In the genomic region with DNA sequence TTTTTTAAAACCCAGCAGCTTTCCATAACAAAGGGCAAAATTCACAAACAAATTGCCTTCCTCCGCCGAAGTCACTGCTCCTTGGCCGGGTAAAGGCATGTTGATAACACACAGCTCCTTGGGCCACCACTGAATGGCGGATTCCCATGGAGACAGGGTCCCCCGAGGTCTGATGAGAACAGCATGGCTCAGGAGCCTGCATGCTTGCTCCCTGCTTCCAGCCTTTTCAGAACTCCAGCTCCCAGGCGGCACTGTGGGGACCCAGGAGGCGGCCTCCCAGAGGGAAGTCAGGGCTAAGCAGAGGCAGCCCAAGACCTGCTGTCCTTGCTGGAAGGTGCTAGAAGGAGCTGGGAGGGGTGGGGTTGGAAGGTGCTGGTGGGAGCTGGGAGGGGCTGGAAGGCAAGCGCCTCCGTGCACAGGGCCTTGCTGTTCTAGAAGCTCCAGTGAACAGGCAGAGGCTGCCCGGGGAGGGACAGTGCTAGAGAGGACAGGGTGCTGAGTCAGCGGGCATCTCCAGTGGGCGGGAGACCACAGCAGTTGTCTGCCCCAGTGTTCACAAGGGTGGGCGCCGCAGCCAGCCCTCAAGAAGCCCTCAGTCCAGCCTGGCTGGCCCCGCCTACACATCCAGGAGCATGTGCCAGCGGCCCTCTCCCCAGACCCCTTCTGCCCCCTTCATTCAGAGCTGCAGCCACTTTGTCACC, we compare ENCODE assay signal across 26 cellular contexts. TPM values are rescaled to one million over a fixed set of nuclear protein-coding genes. Genes with fewer than 3 reads are reported as not detected.
"Had no signal": no experiment of that assay in that cellular context is flagged by ENCODE, and none has a peak within 500 bp of the region (broad histone marks: within the 10 kb centered on the region; RNA-seq: fewer than 3 reads in every experiment).

No MANE protein-coding gene starts in this region.

- H3K4me1 ChIP-seq: right atrium auricular region, uterus had no signal

- H3K4me3 Mint-ChIP-seq: activated CD4-positive, alpha-beta T cell treated with anti-CD3 and anti-CD28 coated beads, Interleukin-2, amount 10 ng/mL, durations not matched to agents 7 days and 5 days; activated CD8-positive, alpha-beta memory T cell treated with anti-CD3 and anti-CD28 coated beads, Interleukin-2, amount 10 ng/mL, durations not matched to agents 7 days and 5 days; activated CD8-positive, alpha-beta T cell treated with anti-CD3 and anti-CD28 coated beads for 36 hours; activated naive CD4-positive, alpha-beta T cell treated with anti-CD3 and anti-CD28 coated beads, Interleukin-2, amount 50 U/mL, for 24 hours; nephron progenitor cell; stimulated activated effector memory CD8-positive, alpha-beta T cell treated with anti-CD3 and anti-CD28 coated beads, Interleukin-12 subunit alpha, Interleukin-12 subunit beta, amount 100 ng/mL, for 72 hours; stimulated activated naive CD8-positive, alpha-beta T cell treated with anti-CD3 and anti-CD28 coated beads, Interleukin-15, amount 100 ng/mL, for 72 hours had no signal

- H3K27ac ChIP-seq: ascending aorta, epithelial cell of prostate, gastroesophageal sphincter, right atrium auricular region, skin epidermis, uterus had no signal

- H3K4me1 Mint-ChIP-seq: activated CD4-positive, alpha-beta T cell treated with anti-CD3 and anti-CD28 coated beads, Interleukin-2, amount 10 ng/mL, durations not matched to agents 7 days and 5 days; activated CD8-positive, alpha-beta memory T cell treated with anti-CD3 and anti-CD28 coated beads, Interleukin-2, amount 10 ng/mL, durations not matched to agents 7 days and 5 days; activated naive CD4-positive, alpha-beta T cell treated with anti-CD3 and anti-CD28 coated beads, Interleukin-2, amount 50 U/mL, for 24 hours; stimulated activated effector memory CD8-positive, alpha-beta T cell treated with anti-CD3 and anti-CD28 coated beads, Interleukin-12 subunit alpha, Interleukin-12 subunit beta, amount 100 ng/mL, for 72 hours; stimulated activated naive CD8-positive, alpha-beta T cell treated with anti-CD3 and anti-CD28 coated beads, Interleukin-15, amount 100 ng/mL, for 72 hours had no signal

- H3K27me3 ChIP-seq: ascending aorta, right atrium auricular region, uterus had no signal

- H3K9me3 Mint-ChIP-seq: activated CD4-positive, alpha-beta T cell treated with anti-CD3 and anti-CD28 coated beads, Interleukin-2, amount 10 ng/mL, durations not matched to agents 7 days and 5 days; activated CD8-positive, alpha-beta T cell treated with anti-CD3 and anti-CD28 coated beads for 36 hours; activated naive CD4-positive, alpha-beta T cell treated with anti-CD3 and anti-CD28 coated beads, Interleukin-2, amount 50 U/mL, for 24 hours; stimulated activated effector memory CD8-positive, alpha-beta T cell treated with anti-CD3 and anti-CD28 coated beads, Interleukin-12 subunit alpha, Interleukin-12 subunit beta, amount 100 ng/mL, for 72 hours; stimulated activated naive CD8-positive, alpha-beta T cell treated with anti-CD3 and anti-CD28 coated beads, Interleukin-15, amount 100 ng/mL, for 72 hours had no signal

- H3K4me3 ChIP-seq: ascending aorta, gastroesophageal sphincter, mucosa of descending colon, right atrium auricular region, skin epidermis, uterus had no signal

- H3K27ac Mint-ChIP-seq: activated CD4-positive, alpha-beta T cell treated with anti-CD3 and anti-CD28 coated beads, Interleukin-2, amount 10 ng/mL, durations not matched to agents 7 days and 5 days; activated CD8-positive, alpha-beta memory T cell treated with anti-CD3 and anti-CD28 coated beads, Interleukin-2, amount 10 ng/mL, durations not matched to agents 7 days and 5 days; activated CD8-positive, alpha-beta T cell treated with anti-CD3 and anti-CD28 coated beads for 36 hours; activated naive CD4-positive, alpha-beta T cell treated with anti-CD3 and anti-CD28 coated beads, Interleukin-2, amount 50 U/mL, for 24 hours; nephron progenitor cell; stimulated activated effector memory CD8-positive, alpha-beta T cell treated with anti-CD3 and anti-CD28 coated beads, Interleukin-12 subunit alpha, Interleukin-12 subunit beta, amount 100 ng/mL, for 72 hours had no signal

- H3K27me3 Mint-ChIP-seq: activated CD4-positive, alpha-beta T cell treated with anti-CD3 and anti-CD28 coated beads, Interleukin-2, amount 10 ng/mL, durations not matched to agents 7 days and 5 days; activated CD8-positive, alpha-beta memory T cell treated with anti-CD3 and anti-CD28 coated beads, Interleukin-2, amount 10 ng/mL, durations not matched to agents 7 days and 5 days; activated CD8-positive, alpha-beta T cell treated with anti-CD3 and anti-CD28 coated beads for 36 hours; activated naive CD4-positive, alpha-beta T cell treated with anti-CD3 and anti-CD28 coated beads, Interleukin-2, amount 50 U/mL, for 24 hours; progenitor cell of endocrine pancreas; stimulated activated naive CD8-positive, alpha-beta T cell treated with anti-CD3 and anti-CD28 coated beads, Interleukin-15, amount 100 ng/mL, for 72 hours had no signal

- H3K36me3 Mint-ChIP-seq: activated CD8-positive, alpha-beta memory T cell treated with anti-CD3 and anti-CD28 coated beads, Interleukin-2, amount 10 ng/mL, durations not matched to agents 7 days and 5 days; activated naive CD4-positive, alpha-beta T cell treated with anti-CD3 and anti-CD28 coated beads, Interleukin-2, amount 50 U/mL, for 24 hours; stimulated activated effector memory CD8-positive, alpha-beta T cell treated with anti-CD3 and anti-CD28 coated beads, Interleukin-12 subunit alpha, Interleukin-12 subunit beta, amount 100 ng/mL, for 72 hours had no signal

- DNase-seq: activated CD4-positive, alpha-beta T cell treated with anti-CD3 and anti-CD28 coated beads, Interleukin-2, amount 10 ng/mL, durations not matched to agents 7 days and 5 days; activated CD8-positive, alpha-beta memory T cell treated with anti-CD3 and anti-CD28 coated beads, Interleukin-2, amount 10 ng/mL, durations not matched to agents 7 days and 5 days; activated CD8-positive, alpha-beta T cell treated with anti-CD3 and anti-CD28 coated beads for 36 hours; activated gamma-delta T cell; activated T-cell treated with anti-CD3 and anti-CD28 coated beads for 4 hours; cerebellar nuclear complex; cortex of kidney; head of caudate nucleus; left cardiac atrium; mesenchymal stem cell; mucosa of descending colon; nephron progenitor cell; stimulated activated CD4-positive, alpha-beta T cell treated with anti-CD3 and anti-CD28 coated beads, Interleukin-2, amount 100 ng/mL, for 24 hours; stimulated activated naive CD8-positive, alpha-beta T cell treated with anti-CD3 and anti-CD28 coated beads, Interleukin-15, amount 100 ng/mL, for 72 hours; T-helper 2 cell; trophoblast cell; uterus had no signal

- H3K9me3 ChIP-seq: ascending aorta, mucosa of descending colon, uterus had no signal

- H3K36me3 ChIP-seq: gastroesophageal sphincter, right atrium auricular region, uterus had no signal

- ATAC-seq: activated CD4-positive, CD25-positive, alpha-beta regulatory T cell treated with anti-CD3 and anti-CD28 coated beads, Interleukin-2, amount 50 U/mL, for 24 hours; activated CD8-positive, alpha-beta memory T cell treated with anti-CD3 and anti-CD28 coated beads, Interleukin-2, amount 10 ng/mL, durations not matched to agents 7 days and 5 days; activated CD8-positive, alpha-beta T cell treated with anti-CD3 and anti-CD28 coated beads for 36 hours; gastroesophageal sphincter; left cardiac atrium; mucosa of descending colon; stimulated activated effector memory CD8-positive, alpha-beta T cell treated with anti-CD3 and anti-CD28 coated beads, Interleukin-12 subunit alpha, Interleukin-12 subunit beta, amount 100 ng/mL, for 72 hours; stimulated activated naive CD8-positive, alpha-beta T cell treated with anti-CD3 and anti-CD28 coated beads, Interleukin-15, amount 100 ng/mL, for 72 hours had no signal

RNA-seq across cellular contexts. Expression of a gene that starts 35.1 kb away (rescaled TPM):
- total RNA-seq: activated CD8-positive, alpha-beta memory T cell treated with anti-CD3 and anti-CD28 coated beads, Interleukin-2, amount 10 ng/mL, durations not matched to agents 7 days and 5 days had no signal
